Comparison of ENCODE assay signal across 18 cellular contexts in the genomic region with DNA sequence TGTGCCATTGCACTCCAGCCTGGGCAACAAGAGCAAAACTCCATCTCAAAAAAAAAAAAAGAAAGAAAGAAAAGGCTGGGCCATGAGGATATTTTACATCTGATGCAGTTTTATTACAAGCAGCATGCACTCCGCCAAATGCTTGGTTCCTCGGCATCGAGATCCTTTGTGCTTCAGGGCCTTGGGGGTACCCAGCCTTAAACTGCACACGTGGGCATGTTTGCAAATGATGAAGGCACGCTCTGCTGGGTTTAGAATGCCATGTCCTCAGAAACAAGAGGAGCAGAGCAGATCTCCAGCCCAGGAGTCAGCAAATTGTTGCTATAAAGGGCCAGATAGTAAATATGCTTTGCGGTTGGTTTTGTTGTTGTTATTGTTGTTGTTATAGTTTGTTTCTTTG.
DNase-seq lines count a peak whose midpoint lies in the region; ATAC-seq, FAIRE-seq and TF ChIP-seq lines count a peak whose summit lies in the region.
"Had no signal": no experiment of that assay in that cellular context is flagged by ENCODE, and none has a peak within 500 bp of the region (broad histone marks: within the 10 kb centered on the region; RNA-seq: fewer than 3 reads in every experiment).

No MANE protein-coding gene starts in this region.

- ATAC-seq in SK-N-SH treated with all-trans-retinoic acid at 6 μM for 48 hours (no peak), sciatic nerve (peak; percentile 27), GM21381 (IDR thresholded peaks at IDR 0.05; ENCODE audit: unreplicated experiment) (no peak)
- ATAC-seq: GM12878 had no signal

- no peaks in the 10 kb centered on the region for H3K9me1 ChIP-seq in endothelial cell of umbilical vein (replicated peaks; ENCODE audit: control insufficient read depth, extremely low read depth, insufficient read depth, low read length)

- DNase-seq in SK-N-SH (no peak), endothelial cell of umbilical vein (ENCODE audit: low read depth, low spot score) (no peak), sciatic nerve (ENCODE audit: low spot score) (peak; percentile 40), hypothalamus (lab: John Stamatoyannopoulos, UW) (no peak), tibial nerve (ENCODE audit: low spot score in 2 of 2) (no peak), NOMO-1 treated with dmso at 0.1 percent for 144 hours (lab: John Stamatoyannopoulos, UW; ENCODE audit: unreplicated experiment) (no peak)
- DNase-seq: DMS153, GOT3, NCI-H1694, NCI-H2107, NCI-H226, NCI-H526 treated with DMSO at 0.1 percent for 48 hours had no signal

- no peak for TF ChIP-seq POLR2A in endothelial cell of umbilical vein (IDR thresholded peaks at IDR 0.05; ENCODE audit: low read depth, low read length)
- TF ChIP-seq POLR2A in tibial nerve (IDR thresholded peaks at IDR 0.05) = no peak

- FAIRE-seq in endothelial cell of umbilical vein (lab: Jason Lieb, UNC) = no peak
- FAIRE-seq: GM12878, GM18507 had no signal

- H3K27me3 ChIP-seq in SK-N-SH (ENCODE audit: insufficient read depth) (no peaks in the 10 kb centered on the region), endothelial cell of umbilical vein (ENCODE audit: control insufficient read depth in 2 of 2, insufficient read depth in 2 of 2, low read length in 2 of 2) (no peaks in the 10 kb centered on the region), tibial nerve (no peaks in the 10 kb centered on the region)

- no peaks in the 10 kb centered on the region for H3K79me2 ChIP-seq in SK-N-SH (ENCODE audit: insufficient read depth)
- no peaks in the 10 kb centered on the region for H3K79me2 ChIP-seq in endothelial cell of umbilical vein (ENCODE audit: control insufficient read depth, insufficient read depth, low read length)

- H3K4me2 ChIP-seq in SK-N-SH (peak overlapping the region; percentile 48; the same call in 1 of the 2 replicates), endothelial cell of umbilical vein (ENCODE audit: insufficient read depth, low read length) (peak overlapping the region; percentile 87)
- H3K4me2 ChIP-seq: KMS-11 had no signal

- no peak overlapping the region for H3K9ac ChIP-seq in SK-N-SH
- H3K9ac ChIP-seq in endothelial cell of umbilical vein (replicated peaks; ENCODE audit: extremely low read depth, insufficient read depth, low read length) = peak overlapping the region; percentile 79
- H3K9ac ChIP-seq: KMS-11 had no signal

- CTCF ChIA-PET in SK-N-SH (lab: Yijun Ruan, JAX) = interaction anchor here (2.7 kb wide), 1 partner anchor 63 kb away, joined by 11 read pairs; no protein-coding TSS in a partner anchor
- CTCF ChIA-PET in endothelial cell of umbilical vein (lab: Charles Lee) = interaction anchor here (0.6 to 1.9 kb wide), 6 partner anchors 12 to 63 kb away, joined by 3 to 9 read pairs (median 4); no protein-coding TSS in a partner anchor

- WGBS in SK-N-SH (ENCODE audit: low lambda C conversion rate) = 95% methylated on average over 5 of the region's 6 CpGs
- WGBS in tibial nerve, 2 donors = 53 to 71% methylated on average over 6 of the region's 6 CpGs

- intact Hi-C loops in endothelial cell of umbilical vein (cut with micrococcal nuclease) (loop anchor here (5.0 kb wide), 1 partner anchor 54 kb away; no protein-coding TSS in a partner anchor), sciatic nerve (cut with DNase I) (no loop called here)

- no peaks in the 10 kb centered on the region for H4K20me1 ChIP-seq in SK-N-SH (ENCODE audit: insufficient read depth)
- no peaks in the 10 kb centered on the region for H4K20me1 ChIP-seq in endothelial cell of umbilical vein (replicated peaks; ENCODE audit: control insufficient read depth, extremely low read depth, insufficient read depth, low read length)

- no peaks in the 10 kb centered on the region for H3K9me3 ChIP-seq in SK-N-SH
- H3K9me3 ChIP-seq in endothelial cell of umbilical vein (replicated peaks; ENCODE audit: control insufficient read depth, insufficient read depth, low read length) = no peaks in the 10 kb centered on the region
- no peaks in the 10 kb centered on the region for H3K9me3 ChIP-seq in tibial nerve

- H3K36me3 ChIP-seq in SK-N-SH (replicated peaks in 1 of 2; ENCODE audit: control insufficient read depth in 1 of 2, insufficient read depth in 2 of 2, low read length in 1 of 2) (peaks cover 6 to 16% of the 10 kb centered on the region in 2 experiments), endothelial cell of umbilical vein (ENCODE audit: control insufficient read depth in 2 of 2, extremely low read depth in 1 of 2, insufficient read depth in 2 of 2, low read length in 2 of 2) (peaks cover 0 to 3% of the 10 kb centered on the region in 2 experiments), tibial nerve (peaks cover 0 to 49% (median 0%) of the 10 kb centered on the region in 3 donors)

- POLR2A ChIA-PET in SK-N-SH (lab: Yijun Ruan, JAX) (no interaction called here), endothelial cell of umbilical vein (lab: Charles Lee) (interaction anchor here (1.4 kb wide), 1 partner anchor 26 kb away, joined by 4 read pairs; no protein-coding TSS in a partner anchor)

- no peaks in the 10 kb centered on the region for H3F3A ChIP-seq in SK-N-SH (replicated peaks; ENCODE audit: insufficient read depth)

- no TSS peak for BruUV-seq in endothelial cell of umbilical vein (replicated peaks; lab: Mats Ljungman, UMichigan)

- H3K4me1 ChIP-seq in SK-N-SH (ENCODE audit: control insufficient read depth in 1 of 2, insufficient read depth in 2 of 2, low read depth in 1 of 2, low read length in 1 of 2) = peaks cover 9 to 23% of the 10 kb centered on the region in 2 experiments
- H3K4me1 ChIP-seq in endothelial cell of umbilical vein (ENCODE audit: control insufficient read depth, extremely low read depth, insufficient read depth, low read length) = peaks cover 31% of the 10 kb centered on the region
- peaks cover 0 to 11% (median 0%) of the 10 kb centered on the region in 4 donors for H3K4me1 ChIP-seq in tibial nerve

- H3K9me2 ChIP-seq in SK-N-SH = no peaks in the 10 kb centered on the region

- H3K27ac ChIP-seq in SK-N-SH (ENCODE audit: low read depth in 2 of 2, low read length in 1 of 2) = peak overlapping the region; percentile 27 to 71; a peak in 1 of 4 replicates
- peak overlapping the region; percentile 98 for H3K27ac ChIP-seq in endothelial cell of umbilical vein (ENCODE audit: insufficient read depth, low read depth, low read length)
- H3K27ac ChIP-seq in tibial nerve = no peak overlapping the region
- H3K27ac ChIP-seq: 22Rv1, KMS-11 had no signal

- TF ChIP-seq EP300 in SK-N-SH (IDR thresholded peaks at IDR 0.05; ENCODE audit: borderline replicate concordance in 1 of 2, low read depth in 1 of 2, low read length in 1 of 2) (no peak), tibial nerve (IDR thresholded peaks at IDR 0.05) (no peak)

- H2AFZ ChIP-seq in SK-N-SH (ENCODE audit: low read depth) (no peak overlapping the region), endothelial cell of umbilical vein (ENCODE audit: low read depth, low read length) (no peak overlapping the region)

- TF ChIP-seq RAD21 in SK-N-SH (IDR thresholded peaks at IDR 0.05; ENCODE audit: low read length) = no peak

- dilution Hi-C loops in endothelial cell of umbilical vein (cut with MboI; ENCODE audit: extremely low pct_ligation_motif_present, low sequenced_read_pairs) = no loop called here

- no peak for TF ChIP-seq CTCF in SK-N-SH (IDR thresholded peaks at IDR 0.05)
- TF ChIP-seq CTCF in endothelial cell of umbilical vein (IDR thresholded peaks at IDR 0.05; ENCODE audit: extremely low read depth in 1 of 2, insufficient read depth in 1 of 2, low read depth in 1 of 2, low read length in 2 of 2) = no peak
- no peak for TF ChIP-seq CTCF in tibial nerve (IDR thresholded peaks at IDR 0.05)

- H3K4me3 ChIP-seq in SK-N-SH (ENCODE audit: low read depth in 2 of 2, low read length in 1 of 2) (no peak overlapping the region), endothelial cell of umbilical vein (replicated peaks in 1 of 3; ENCODE audit: insufficient read depth in 1 of 3, low read depth in 1 of 3, low read length in 3 of 3) (peak overlapping the region in 1 of 3 experiments; percentile 33), tibial nerve (no peak overlapping the region)
- H3K4me3 ChIP-seq: GM12878 had no signal

TF ChIP-seq in SK-N-SH treated with all-trans-retinoic acid at 6 μM for 48 hours, 23 proteins besides CTCF, POLR2A, EP300 and RAD21 (continues in another document):
- TF ChIP-seq ZNF8 (CRISPR knock-in tag; IDR thresholded peaks at IDR 0.05) (no peak), OSR1 (CRISPR knock-in tag; IDR thresholded peaks at IDR 0.05) (no peak), ESRRG (CRISPR knock-in tag; IDR thresholded peaks at IDR 0.05) (no peak), ZC3H10 (CRISPR knock-in tag; IDR thresholded peaks at IDR 0.05) (no peak)

TF ChIP-seq in endothelial cell of umbilical vein, 7 proteins besides CTCF, POLR2A, EP300 and RAD21:
- no peak for TF ChIP-seq MAX (IDR thresholded peaks at IDR 0.05; ENCODE audit: insufficient read depth, insufficient read length)
- TF ChIP-seq MYC (IDR thresholded peaks at IDR 0.05; ENCODE audit: low read depth, low read length) = no peak
- no peak for TF ChIP-seq POLR2AphosphoS5 (IDR thresholded peaks at IDR 0.05; ENCODE audit: insufficient read depth, low read depth, low read length)
- no peak for TF ChIP-seq JUN (IDR thresholded peaks at IDR 0.05; ENCODE audit: borderline replicate concordance, insufficient read depth, insufficient read length, low read depth)
- no peak for TF ChIP-seq FOS (IDR thresholded peaks at IDR 0.05; ENCODE audit: borderline replicate concordance, insufficient read depth, low read length)
- no peak for TF ChIP-seq GATA2 (IDR thresholded peaks at IDR 0.05; ENCODE audit: insufficient read depth, insufficient read length, low read depth, low read length)
- no peak for TF ChIP-seq EZH2 (IDR thresholded peaks at IDR 0.05; ENCODE audit: borderline replicate concordance, low read depth, low read length, severe bottlenecking)

Comparison
In these comparisons a context has a peak if more than half of its experiments do, and no peak if none do; other contexts are left out.
1. H3K27ac ChIP-seq: peak in SK-N-SH (2 of 2) and endothelial cell of umbilical vein (single experiment); none in tibial nerve (0 of 4).